ENCODE assay signal across 16 cellular contexts in genomic region chr13:94309997-94310842, GRCh38.
DNase-seq lines count a peak whose midpoint lies in the region; ATAC-seq, FAIRE-seq and TF ChIP-seq lines count a peak whose summit lies in the region.
"Had no signal": no experiment of that assay in that cellular context is flagged by ENCODE, and none has a peak within 500 bp of the region (broad histone marks: within the 10 kb centered on the region; RNA-seq: fewer than 3 reads in every experiment).

No MANE protein-coding gene starts in this region.

- H2AFZ ChIP-seq in endothelial cell of umbilical vein (ENCODE audit: low read depth, low read length): no peak overlapping the region

- TF ChIP-seq POLR2A in endothelial cell of umbilical vein (IDR thresholded peaks at IDR 0.05; ENCODE audit: low read depth, low read length) (no peak), suprapubic skin (IDR thresholded peaks at IDR 0.05) (no peak)

- TF ChIP-seq EP300 in suprapubic skin (IDR thresholded peaks at IDR 0.05): no peak

- H3K4me2 ChIP-seq in endothelial cell of umbilical vein (ENCODE audit: insufficient read depth, low read length): peak overlapping the region; percentile 72

- CTCF ChIA-PET in endothelial cell of umbilical vein (lab: Charles Lee): interaction anchor here (1.9 kb wide), 1 partner anchor 13 kb away, joined by 6 read pairs; no protein-coding TSS in a partner anchor

- H3K36me3 ChIP-seq in endothelial cell of umbilical vein (ENCODE audit: control insufficient read depth in 2 of 2, extremely low read depth in 1 of 2, insufficient read depth in 2 of 2, low read length in 2 of 2) (no peaks in the 10 kb centered on the region), mesodermal cell (ENCODE audit: control insufficient read depth, insufficient read depth, low read length) (no peaks in the 10 kb centered on the region), suprapubic skin (no peaks in the 10 kb centered on the region)
- H3K36me3 ChIP-seq: upper lobe of left lung had no signal

- peak overlapping the region; percentile 88 for H3K27ac ChIP-seq in endothelial cell of umbilical vein (ENCODE audit: insufficient read depth, low read depth, low read length)
- H3K27ac ChIP-seq in mesodermal cell (ENCODE audit: low read depth, low read length, severe bottlenecking): peak overlapping the region; percentile 78
- no peak overlapping the region for H3K27ac ChIP-seq in coronary artery
- no peak overlapping the region for H3K27ac ChIP-seq in suprapubic skin
- H3K27ac ChIP-seq: HL-60, upper lobe of left lung had no signal

- POLR2A ChIA-PET in endothelial cell of umbilical vein (lab: Charles Lee): interaction anchor here (0.7 kb wide), 1 partner anchor 1188 kb away, joined by 4 read pairs; no protein-coding TSS in a partner anchor

- no peaks in the 10 kb centered on the region for H3K27me3 ChIP-seq in endothelial cell of umbilical vein (ENCODE audit: control insufficient read depth in 2 of 2, insufficient read depth in 2 of 2, low read length in 2 of 2)
- H3K27me3 ChIP-seq in suprapubic skin: no peaks in the 10 kb centered on the region
- H3K27me3 ChIP-seq: upper lobe of left lung had no signal

- H4K20me1 ChIP-seq in endothelial cell of umbilical vein (replicated peaks; ENCODE audit: control insufficient read depth, extremely low read depth, insufficient read depth, low read length): no peaks in the 10 kb centered on the region

- H3K9me1 ChIP-seq in endothelial cell of umbilical vein (replicated peaks; ENCODE audit: control insufficient read depth, extremely low read depth, insufficient read depth, low read length): no peaks in the 10 kb centered on the region

- dilution Hi-C loops in endothelial cell of umbilical vein (cut with MboI; ENCODE audit: extremely low pct_ligation_motif_present, low sequenced_read_pairs): no loop called here

- no peaks in the 10 kb centered on the region for H3K9me3 ChIP-seq in endothelial cell of umbilical vein (replicated peaks; ENCODE audit: control insufficient read depth, insufficient read depth, low read length)
- no peaks in the 10 kb centered on the region for H3K9me3 ChIP-seq in mesodermal cell (ENCODE audit: control insufficient read depth, low read length)
- H3K9me3 ChIP-seq in suprapubic skin: no peaks in the 10 kb centered on the region
- H3K9me3 ChIP-seq: upper lobe of left lung had no signal

- H3K4me1 ChIP-seq in endothelial cell of umbilical vein (ENCODE audit: control insufficient read depth, extremely low read depth, insufficient read depth, low read length) (peaks cover 47% of the 10 kb centered on the region), mesodermal cell (ENCODE audit: control insufficient read depth, insufficient read depth, low read length, poor library complexity, severe bottlenecking) (peaks cover 38% of the 10 kb centered on the region), suprapubic skin (peaks cover 10% of the 10 kb centered on the region)
- H3K4me1 ChIP-seq: upper lobe of left lung had no signal

- FAIRE-seq in endothelial cell of umbilical vein (lab: Jason Lieb, UNC): peak; percentile 90
- FAIRE-seq: GM12891 had no signal

- H3K79me2 ChIP-seq in endothelial cell of umbilical vein (ENCODE audit: control insufficient read depth, insufficient read depth, low read length): no peaks in the 10 kb centered on the region

- intact Hi-C loops in endothelial cell of umbilical vein (cut with micrococcal nuclease): loop anchor here (2.0 to 5.0 kb wide), 4 partner anchors 17 to 292 kb away; partner anchors contain the start of gene GPR180

- no peak for ATAC-seq in GM21367 (IDR thresholded peaks at IDR 0.05; ENCODE audit: unreplicated experiment)

- DNase-seq in AG08396 (ENCODE audit: low spot score) (peak; percentile 52), NCI-H226 (peak; percentile 94), endothelial cell of umbilical vein (ENCODE audit: low read depth, low spot score) (peak; percentile 91), coronary artery (ENCODE audit: low spot score) (no peak), GM10266 (ENCODE audit: extremely low spot score) (no peak), suprapubic skin (ENCODE audit: low spot score in 2 of 2) (no peak)
- DNase-seq: activated effector memory CD4-positive, alpha-beta T cell treated with anti-CD3 and anti-CD28 coated beads, Interleukin-2, amount 50 U/mL, for 16 hours; CD8-positive, alpha-beta memory T cell; effector CD8-positive, alpha-beta T cell; NCI-H1694; occipital lobe; upper lobe of left lung had no signal

- 94 to 100% methylated on average over 1 to 3 of the region's 6 CpGs for WGBS in mesodermal cell (ENCODE audit: insufficient coverage in 2 of 2), 2 experiments
- WGBS in suprapubic skin: 46% methylated on average over 6 of the region's 6 CpGs

- BruUV-seq in endothelial cell of umbilical vein (replicated peaks; lab: Mats Ljungman, UMichigan): no TSS peak

- no peak overlapping the region for H3K4me3 ChIP-seq in endothelial cell of umbilical vein (replicated peaks in 1 of 3; ENCODE audit: insufficient read depth in 1 of 3, low read depth in 1 of 3, low read length in 3 of 3)
- H3K4me3 ChIP-seq in mesodermal cell (ENCODE audit: extremely low read depth, insufficient read depth, low read length, poor library complexity, severe bottlenecking): no peak overlapping the region
- no peak overlapping the region for H3K4me3 ChIP-seq in coronary artery
- H3K4me3 ChIP-seq in suprapubic skin: no peak overlapping the region
- H3K4me3 ChIP-seq: upper lobe of left lung had no signal

- peak overlapping the region; percentile 55 for H3K9ac ChIP-seq in endothelial cell of umbilical vein (replicated peaks; ENCODE audit: extremely low read depth, insufficient read depth, low read length)

- TF ChIP-seq CTCF in endothelial cell of umbilical vein (IDR thresholded peaks at IDR 0.05; ENCODE audit: extremely low read depth in 1 of 2, insufficient read depth in 1 of 2, low read depth in 1 of 2, low read length in 2 of 2) (no peak), coronary artery (IDR thresholded peaks at IDR 0.05) (no peak), GM10266 (IDR thresholded peaks at IDR 0.05; ENCODE audit: control insufficient read depth, insufficient read depth, low read depth, missing control alignments) (no peak), suprapubic skin (IDR thresholded peaks at IDR 0.05) (no peak)

TF ChIP-seq in endothelial cell of umbilical vein, 7 proteins besides CTCF, POLR2A, EP300 and RAD21:
- peak; percentile 33 for TF ChIP-seq POLR2AphosphoS5 (IDR thresholded peaks at IDR 0.05; ENCODE audit: insufficient read depth, low read depth, low read length)
- peak; percentile 57 for TF ChIP-seq GATA2 (IDR thresholded peaks at IDR 0.05; ENCODE audit: insufficient read depth, insufficient read length, low read depth, low read length)
- no peak for TF ChIP-seq MYC (IDR thresholded peaks at IDR 0.05; ENCODE audit: low read depth, low read length)
- TF ChIP-seq MAX (IDR thresholded peaks at IDR 0.05; ENCODE audit: insufficient read depth, insufficient read length): no peak
- TF ChIP-seq FOS (IDR thresholded peaks at IDR 0.05; ENCODE audit: borderline replicate concordance, insufficient read depth, low read length): peak; percentile 68
- TF ChIP-seq EZH2 (IDR thresholded peaks at IDR 0.05; ENCODE audit: borderline replicate concordance, low read depth, low read length, severe bottlenecking): no peak
- peak; percentile 88 for TF ChIP-seq JUN (IDR thresholded peaks at IDR 0.05; ENCODE audit: borderline replicate concordance, insufficient read depth, insufficient read length, low read depth)

Comparison
In these comparisons a context has a peak if more than half of its experiments do, and no peak if none do; other contexts are left out.
1. DNase-seq: peak in AG08396 (single experiment), NCI-H226 (single experiment) and endothelial cell of umbilical vein (single experiment); none in coronary artery (single experiment), GM10266 (single experiment) and suprapubic skin (0 of 2).
2. H3K27ac ChIP-seq: peak in endothelial cell of umbilical vein (single experiment) and mesodermal cell (single experiment); none in coronary artery (0 of 2) and suprapubic skin (single experiment).